8 cellular contexts compared by ENCODE assay signal in genomic region chr17:48011405-48012150, GRCh38. TPM values are rescaled to one million over a fixed set of nuclear protein-coding genes. Genes with fewer than 3 reads are reported as not detected.
A peak's percentile ranks its signal among the peaks of the same experiment; 100 is the strongest.
DNase-seq lines count a peak whose midpoint lies in the region; ATAC-seq and TF ChIP-seq lines count a peak whose summit lies in the region.

No MANE protein-coding gene starts in this region.

- H3K9me3 ChIP-seq in esophagus muscularis mucosa (no peaks in the 10 kb centered on the region), osteoblast (ENCODE audit: low read depth, low read length) (no peaks in the 10 kb centered on the region)

- H3K4me1 ChIP-seq in esophagus muscularis mucosa (peaks cover 10 to 17% (median 14%) of the 10 kb centered on the region in 4 donors), osteoblast (ENCODE audit: insufficient read depth, low read length) (peaks cover 8% of the 10 kb centered on the region)

- peak overlapping the region; percentile 39 to 57 (median 43) for H3K4me3 ChIP-seq in esophagus muscularis mucosa
- H3K4me3 ChIP-seq in osteoblast (ENCODE audit: insufficient read depth, low read length): peak overlapping the region; percentile 72

- peak overlapping the region; percentile 64 for H2AFZ ChIP-seq in osteoblast (ENCODE audit: low read length)

- H3K27me3 ChIP-seq in esophagus muscularis mucosa (peaks cover 0 to 79% (median 23%) of the 10 kb centered on the region in 4 donors), osteoblast (ENCODE audit: insufficient read depth, low read length) (peaks cover 2% of the 10 kb centered on the region)

- 11% methylated on average over 23 of the region's 23 CpGs for WGBS in esophagus muscularis mucosa

- intact Hi-C loops in esophagus muscularis mucosa (cut with DNase I): loop anchor here (10.0 kb wide), 1 partner anchor 167 kb away; the partner anchor contains the start of gene SCRN2

- no peaks in the 10 kb centered on the region for H3K36me3 ChIP-seq in esophagus muscularis mucosa
- H3K36me3 ChIP-seq in osteoblast (ENCODE audit: insufficient read depth, low read length): no peaks in the 10 kb centered on the region

- no peak for TF ChIP-seq EP300 in esophagus muscularis mucosa (IDR thresholded peaks at IDR 0.05)

- TF ChIP-seq POLR2A in esophagus muscularis mucosa (IDR thresholded peaks at IDR 0.05; ENCODE audit: low read depth): no peak

- TF ChIP-seq CTCF in esophagus muscularis mucosa (IDR thresholded peaks at IDR 0.05): peak in 2 of 3 experiments; percentile 16 to 47
- peak; percentile 53 for TF ChIP-seq CTCF in osteoblast (IDR thresholded peaks at IDR 0.05; ENCODE audit: extremely low read depth, low read depth, low read length)

- H3K27ac ChIP-seq in esophagus muscularis mucosa (replicated peaks in 1 of 4): no peak overlapping the region
- no peak overlapping the region for H3K27ac ChIP-seq in osteoblast (ENCODE audit: low read depth, low read length)

- ATAC-seq in GM21367 (IDR thresholded peaks at IDR 0.05; ENCODE audit: unreplicated experiment): peak; percentile 55
- no peak for ATAC-seq in GM21529 (IDR thresholded peaks at IDR 0.05; ENCODE audit: unreplicated experiment)

- H3K79me2 ChIP-seq in osteoblast (ENCODE audit: insufficient read depth, low read length): no peaks in the 10 kb centered on the region

- no peaks in the 10 kb centered on the region for H4K20me1 ChIP-seq in osteoblast (ENCODE audit: insufficient read depth, low read length)

- H3K4me2 ChIP-seq in osteoblast (ENCODE audit: insufficient read depth, low read length): peak overlapping the region; percentile 82

- peak; percentile 74 for DNase-seq in AG08395 (ENCODE audit: low spot score)
- peak; percentile 44 for DNase-seq in NCI-H460 (ENCODE audit: extremely low read depth, low read depth)
- DNase-seq in activated CD4-positive, alpha-beta T cell treated with anti-CD3 and anti-CD28 coated beads, Interleukin-2, amount 50 U/mL, for 1 hour: peak; percentile 42
- DNase-seq in esophagus muscularis mucosa (ENCODE audit: extremely low spot score): no peak
- peak; percentile 87 for DNase-seq in osteoblast (ENCODE audit: insufficient read length, low spot score, missing footprints)
- DNase-seq in hippocampal formation (lab: John Stamatoyannopoulos, UW): no peak

RNA-seq across cellular contexts. Expression of gene COPZ2, which starts 26.0 kb away (rescaled TPM):
- 8.5 and 12.3 TPM in 2 replicates for total RNA-seq in NCI-H460 (2014; rRNA removed; shearing (Covaris generic))
- 5.0 and 12.3 TPM in 2 replicates for polyA plus RNA-seq in NCI-H460 (2014; cell fraction: nucleus; rRNA removed)
- total RNA-seq in esophagus muscularis mucosa (10 to 100 TPM; 58.1 to 73.9 (median 64.1) TPM), osteoblast (117 and 121 TPM in 2 replicates)

RNA-seq across cellular contexts. Expression of gene NFE2L1, which starts 36.6 kb away (rescaled TPM):
- total RNA-seq in NCI-H460 (2014; rRNA removed; shearing (Covaris generic)): 123 and 142 TPM in 2 replicates
- 122 and 134 TPM in 2 replicates for polyA plus RNA-seq in NCI-H460 (2014; cell fraction: nucleus; rRNA removed)
- total RNA-seq in esophagus muscularis mucosa (100 to 1,000 TPM; 164 to 281 (median 264) TPM), osteoblast (144 and 165 TPM in 2 replicates)

RNA-seq across cellular contexts. Expression of gene CDK5RAP3, which starts 40.7 kb away (rescaled TPM):
- 46.6 and 75.2 TPM in 2 replicates for total RNA-seq in NCI-H460 (2014; rRNA removed; shearing (Covaris generic))
- 558 and 587 TPM in 2 replicates for polyA plus RNA-seq in NCI-H460 (2014; cell fraction: nucleus; rRNA removed)
- total RNA-seq in esophagus muscularis mucosa: 10 to 100 TPM; 43.9 to 70.2 (median 58.4) TPM
- 46.6 and 50.3 TPM in 2 replicates for total RNA-seq in osteoblast

RNA-seq across cellular contexts. Expression of gene PRR15L, which starts 53.9 kb away (rescaled TPM):
- not detected in 2 replicates for total RNA-seq in NCI-H460 (2014; rRNA removed; shearing (Covaris generic))
- not detected in 2 replicates for polyA plus RNA-seq in NCI-H460 (2014; cell fraction: nucleus; rRNA removed)
- not detected for total RNA-seq in esophagus muscularis mucosa
- total RNA-seq in osteoblast: not detected in 2 replicates

Comparison
In these comparisons a context has a peak if more than half of its experiments do, and no peak if none do; other contexts are left out.
1. DNase-seq: peak in AG08395 (single experiment), NCI-H460 (single experiment), activated CD4-positive, alpha-beta T cell treated with anti-CD3 and anti-CD28 coated beads, Interleukin-2, amount 50 U/mL, for 1 hour (single experiment) and osteoblast (single experiment); none in esophagus muscularis mucosa (single experiment) and hippocampal formation (0 of 2).